ENCODE assay signal across 8 cellular contexts in genomic region chr2:218568190-218569037, GRCh38. TPM values are rescaled to one million over a fixed set of nuclear protein-coding genes. Genes with fewer than 3 reads are reported as not detected.
DNase-seq lines count a peak whose midpoint lies in the region; ATAC-seq and TF ChIP-seq lines count a peak whose summit lies in the region.

A gene with protein sequence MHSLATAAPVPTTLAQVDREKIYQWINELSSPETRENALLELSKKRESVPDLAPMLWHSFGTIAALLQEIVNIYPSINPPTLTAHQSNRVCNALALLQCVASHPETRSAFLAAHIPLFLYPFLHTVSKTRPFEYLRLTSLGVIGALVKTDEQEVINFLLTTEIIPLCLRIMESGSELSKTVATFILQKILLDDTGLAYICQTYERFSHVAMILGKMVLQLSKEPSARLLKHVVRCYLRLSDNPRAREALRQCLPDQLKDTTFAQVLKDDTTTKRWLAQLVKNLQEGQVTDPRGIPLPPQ (plus strand): TSS chr2:218568839. CDS start chr2:218568955, 116 bp downstream.
TSS of gene USP37 (minus strand) at chr2:218568351. CDS start at chr2:218558653, 9,698 bp downstream.

- H3K27ac ChIP-seq in Panc1 (ENCODE audit: low read length) (peak within 1 kb of the TSS; percentile 97), esophagus (ENCODE audit: low read depth in 2 of 2, low read length in 1 of 2) (peak within 1 kb of the TSS; percentile 90 to 98), muscle layer of colon (ENCODE audit: low read depth, low read length) (peak within 1 kb of the TSS; percentile 99)

- H3K9me3 ChIP-seq in Panc1 (ENCODE audit: control insufficient read depth, insufficient read depth, low read depth, low read length) (no peaks in the 10 kb centered on the region), esophagus (ENCODE audit: control insufficient read depth in 2 of 2, insufficient read depth in 1 of 2, low read depth in 1 of 2, low read length in 1 of 2) (no peaks in the 10 kb centered on the region), muscle layer of colon (ENCODE audit: low read length) (no peaks in the 10 kb centered on the region)

- peak within 1 kb of the TSS; percentile 95 for H3K4me3 ChIP-seq in Panc1 (ENCODE audit: low read depth in 2 of 2, low read length in 2 of 2)
- peak within 1 kb of the TSS; percentile 90 to 98 for H3K4me3 ChIP-seq in esophagus (ENCODE audit: low read depth in 1 of 2, low read length in 2 of 2)
- H3K4me3 ChIP-seq in muscle layer of colon (ENCODE audit: low read depth in 1 of 2, low read length in 2 of 2) = peak within 1 kb of the TSS; percentile 80 to 92

- peaks cover 25% of the 10 kb centered on the region for H3K36me3 Mint-ChIP-seq in activated T-cell treated with anti-CD3 and anti-CD28 coated beads, Interleukin-2, amount 50 U/mL, for 4 hours (ENCODE audit: insufficient read depth)

- H3K27me3 ChIP-seq in Panc1 (ENCODE audit: control insufficient read depth, insufficient read depth, low read length) (no peaks in the 10 kb centered on the region), esophagus (ENCODE audit: control insufficient read depth in 1 of 2, insufficient read depth in 2 of 2, low read length in 2 of 2) (no peaks in the 10 kb centered on the region), muscle layer of colon (ENCODE audit: control insufficient read depth in 1 of 2, insufficient read depth in 2 of 2, low read length in 2 of 2) (no peaks in the 10 kb centered on the region)

- H3K4me3 Mint-ChIP-seq in activated T-cell treated with anti-CD3 and anti-CD28 coated beads, Interleukin-2, amount 50 U/mL, for 4 hours = peak within 1 kb of the TSS; percentile 97

- intact Hi-C loops in Panc1 (cut with micrococcal nuclease; ENCODE audit: unreplicated experiment) = no loop called here

- H3K4me1 Mint-ChIP-seq in activated T-cell treated with anti-CD3 and anti-CD28 coated beads, Interleukin-2, amount 50 U/mL, for 4 hours (ENCODE audit: low read depth) = peaks cover 49% of the 10 kb centered on the region

- H3K36me3 ChIP-seq in Panc1 (ENCODE audit: control insufficient read depth, insufficient read depth, low read length) = peaks cover 8% of the 10 kb centered on the region
- H3K36me3 ChIP-seq in esophagus (ENCODE audit: control insufficient read depth in 2 of 2, insufficient read depth in 2 of 2, low read length in 1 of 2) = no peaks in the 10 kb centered on the region
- H3K36me3 ChIP-seq in muscle layer of colon (ENCODE audit: insufficient read depth, low read length) = peaks cover 3% of the 10 kb centered on the region

- in situ Hi-C loops in Panc1 (cut with HindIII; ENCODE audit: low pct_unique_long_range_greater_than_20kb, low sequenced_read_pairs) = no loop called here

- CTCF ChIA-PET in Panc1 (lab: Charles Lee) = no interaction called here

- H3K9me3 Mint-ChIP-seq in activated T-cell treated with anti-CD3 and anti-CD28 coated beads, Interleukin-2, amount 50 U/mL, for 4 hours = no peaks in the 10 kb centered on the region

- POLR2A ChIA-PET in Panc1 (lab: Charles Lee) = no interaction called here

- no peak for TF ChIP-seq CTCF in Panc1 (IDR thresholded peaks at IDR 0.05)

- DNase-seq in DMS53 (lab: John Stamatoyannopoulos, UW) (peak; percentile 98), KG1 (lab: John Stamatoyannopoulos, UW) (peak; percentile 99), Panc1 (ENCODE audit: low read depth, low spot score) (peak; percentile 91)
- DNase-seq in activated T-cell treated with anti-CD3 and anti-CD28 coated beads, Interleukin-2, amount 50 U/mL, for 4 hours = peak; percentile 100
- DNase-seq in stimulated activated CD8-positive, alpha-beta memory T cell treated with anti-CD3 and anti-CD28 coated beads, Interleukin-7, amount 100 ng/mL, for 24 hours (ENCODE audit: low read depth) = peak; percentile 100

- ATAC-seq in GM21723 (IDR thresholded peaks at IDR 0.05; ENCODE audit: unreplicated experiment) (peak; percentile 76), Panc1 (peak; percentile 95)
- ATAC-seq in activated T-cell treated with anti-CD3 and anti-CD28 coated beads, Interleukin-2, amount 50 U/mL, for 4 hours = peak; percentile 89 to 91

- no peaks in the 10 kb centered on the region for H3K27me3 Mint-ChIP-seq in activated T-cell treated with anti-CD3 and anti-CD28 coated beads, Interleukin-2, amount 50 U/mL, for 4 hours (ENCODE audit: low read depth)

- peak within 1 kb of the TSS; percentile 90 for H3K9ac ChIP-seq in muscle layer of colon (ENCODE audit: low read length)

- no TSS peak for BruUV-seq in Panc1 (replicated peaks; lab: Mats Ljungman, UMichigan)

- 0 to 1% methylated on average over 70 to 77 of the region's 77 CpGs for WGBS in esophagus, 2 donors

- H3K4me1 ChIP-seq in Panc1 (ENCODE audit: control insufficient read depth, insufficient read depth, low read length) = peaks cover 18% of the 10 kb centered on the region
- H3K4me1 ChIP-seq in esophagus (ENCODE audit: control insufficient read depth in 2 of 2, insufficient read depth in 2 of 2, low read length in 1 of 2) = peaks cover 0 to 3% of the 10 kb centered on the region in 2 donors
- peaks cover 31% of the 10 kb centered on the region for H3K4me1 ChIP-seq in muscle layer of colon (ENCODE audit: insufficient read depth, low read length)

RNA-seq across cellular contexts. Expression of the first gene that starts in this region (rescaled TPM):
- total RNA-seq in Panc1 (2021; ENCODE audit: unreplicated experiment) = 73.0 TPM
- polyA plus RNA-seq in Panc1 (2012; ENCODE audit: insufficient read length) = 46.5 TPM
- 100 to 1,000 TPM; 111 to 126 (median 119) TPM for total RNA-seq in activated T-cell treated with anti-CD3 and anti-CD28 coated beads, Interleukin-2, amount 50 U/mL, for 4 hours
- 10 to 100 TPM; 14.5 to 17.6 TPM for polyA plus RNA-seq in esophagus

RNA-seq across cellular contexts. Expression of gene USP37, which starts in this region (rescaled TPM):
- 19.2 TPM for total RNA-seq in Panc1 (2021; ENCODE audit: unreplicated experiment)
- polyA plus RNA-seq in Panc1 (2012; ENCODE audit: insufficient read length) = 3.2 TPM
- total RNA-seq in activated T-cell treated with anti-CD3 and anti-CD28 coated beads, Interleukin-2, amount 50 U/mL, for 4 hours = 10 to 100 TPM; 30.9 to 31.4 (median 31.2) TPM
- polyA plus RNA-seq in esophagus = 1 to 10 TPM; 1.8 to 2.3 TPM

Comparison
In these comparisons a context has a peak if more than half of its experiments do, and no peak if none do; other contexts are left out.
1. Peak in every context shown above with its lines: DNase-seq, ATAC-seq, H3K4me3 ChIP-seq and H3K27ac ChIP-seq.